Comparison of ENCODE assay signal across 1 cellular context in genomic region chr1:203124546-203125317, GRCh38.
A peak's percentile ranks its signal among the peaks of the same experiment; 100 is the strongest.
TF ChIP-seq lines count a peak whose summit lies in the region.

No MANE protein-coding gene starts in this region.

TF ChIP-seq in SK-N-SH, 30 proteins besides CTCF, POLR2A, EP300 and RAD21 (continued from another document):
- no peak for TF ChIP-seq SMC3 (IDR thresholded peaks at IDR 0.05; ENCODE audit: low read depth, low read length)
- no peak for TF ChIP-seq REST (IDR thresholded peaks at IDR 0.05; ENCODE audit: low read depth, low read length)
- no peak for TF ChIP-seq USF2 (IDR thresholded peaks at IDR 0.05; ENCODE audit: borderline replicate concordance, low read depth, low read length)
- TF ChIP-seq USF1 (IDR thresholded peaks at IDR 0.05; ENCODE audit: borderline replicate concordance, low read depth): no peak
- TF ChIP-seq GATA2 (CRISPR knock-in tag; IDR thresholded peaks at IDR 0.05): no peak
- no peak for TF ChIP-seq POLR2AphosphoS5 (IDR thresholded peaks at IDR 0.05; ENCODE audit: low read depth, low read length)
- peak; percentile 74 for TF ChIP-seq NFIC (IDR thresholded peaks at IDR 0.05; ENCODE audit: borderline replicate concordance)
- no peak for TF ChIP-seq MXI1 (IDR thresholded peaks at IDR 0.05; ENCODE audit: low read depth, low read length)
